27 cellular contexts compared by ENCODE assay signal in the genomic region with DNA sequence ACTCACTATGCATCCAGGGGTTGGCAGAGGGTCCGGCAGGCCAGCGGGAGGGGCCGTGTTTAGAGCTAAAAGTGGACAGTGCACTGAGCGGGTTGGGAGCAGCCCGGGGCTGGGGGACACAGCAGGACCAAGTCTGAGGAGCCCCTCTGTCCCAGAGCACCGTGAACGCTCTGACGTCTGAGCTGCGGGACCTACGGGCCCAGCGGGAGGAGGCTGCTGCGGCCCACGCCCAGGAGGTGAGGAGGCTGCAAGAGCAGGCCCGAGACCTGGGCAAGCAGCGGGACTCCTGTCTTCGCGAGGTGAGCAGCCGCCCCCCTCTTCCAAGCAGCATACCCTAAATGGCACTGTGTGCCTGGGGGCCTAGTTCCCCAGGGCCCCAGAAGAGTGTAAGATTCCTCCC. TPM values are rescaled to one million over a fixed set of nuclear protein-coding genes. Genes with fewer than 3 reads are reported as not detected.
"Had no signal": no experiment of that assay in that cellular context is flagged by ENCODE, and none has a peak within 500 bp of the region (broad histone marks: within the 10 kb centered on the region; RNA-seq: fewer than 3 reads in every experiment).

No MANE protein-coding gene starts in this region.

- H3K27me3 ChIP-seq: stomach, suprapubic skin, testis, thyroid gland, tibial artery, tibial nerve, transverse colon, upper lobe of left lung, upper lobe of right lung, uterus, vagina had no signal

- ATAC-seq: stimulated activated effector memory CD8-positive, alpha-beta T cell treated with anti-CD3 and anti-CD28 coated beads, Interleukin-12 subunit alpha, Interleukin-12 subunit beta, amount 100 ng/mL, for 72 hours; stimulated activated memory B cell treated with anti-CD40 and anti-IgM and Interleukin-4, amounts not matched to agents 10 μg/mL and 1 μg/mL and 100 μg/mL, for 72 hours; stimulated activated naive B cell treated with anti-CD40 and anti-IgM and Interleukin-4, amounts not matched to agents 10 μg/mL and 1 μg/mL and 100 μg/mL, for 72 hours; stimulated activated naive CD8-positive, alpha-beta T cell treated with anti-CD3 and anti-CD28 coated beads, Interleukin-15, amount 100 ng/mL, for 72 hours; stimulated activated naive CD8-positive, alpha-beta T cell treated with anti-CD3 and anti-CD28 coated beads, Interleukin-15, Interleukin-2, amounts not matched to agents 100 U/mL and 50 U/mL, for 24 hours; upper lobe of right lung had no signal

- H3K27ac ChIP-seq: stomach, suprapubic skin, testis, thoracic aorta, thyroid gland, tibial artery, tibial nerve, transverse colon, upper lobe of left lung, upper lobe of right lung, uterus, vagina had no signal

- H3K4me3 ChIP-seq: stomach, suprapubic skin, testis, thoracic aorta, thyroid gland, tibial artery, tibial nerve, transverse colon, upper lobe of left lung, upper lobe of right lung, uterus, vagina had no signal

- DNase-seq: stimulated activated CD4-positive, alpha-beta T cell treated with anti-CD3 and anti-CD28 coated beads, Interleukin-2, amount 100 ng/mL, for 48 hours; stimulated activated CD4-positive, alpha-beta T cell treated with anti-CD3 and anti-CD28 coated beads, Interleukin-4, amount 100 ng/mL, for 1 hour; stimulated activated CD4-positive, alpha-beta T cell treated with anti-CD3 and anti-CD28 coated beads, Interleukin-4, amount 100 ng/mL, for 24 hours; stimulated activated CD4-positive, alpha-beta T cell treated with anti-CD3 and anti-CD28 coated beads, Interleukin-4, amount 100 ng/mL, for 4 hours; stimulated activated CD8-positive, alpha-beta memory T cell treated with anti-CD3 and anti-CD28 coated beads, Interleukin-4, amount 100 ng/mL, for 48 hours; stimulated activated naive B cell treated with anti-CD40 and anti-IgM and Interleukin-4, amounts not matched to agents 10 μg/mL and 1 μg/mL and 100 μg/mL, for 72 hours; stimulated activated naive CD4-positive, alpha-beta T cell; stimulated activated naive CD4-positive, alpha-beta T cell treated with Interleukin-2 at 50 U/mL for 16 hours; stimulated activated naive CD8-positive, alpha-beta T cell treated with anti-CD3 and anti-CD28 coated beads, Interleukin-15, amount 100 ng/mL, for 72 hours; stimulated activated naive CD8-positive, alpha-beta T cell treated with anti-CD3 and anti-CD28 coated beads, Interleukin-15, Interleukin-2, amounts not matched to agents 100 U/mL and 50 U/mL, for 24 hours; stomach; substantia nigra; testis; thyroid gland; tibial artery; transverse colon; upper lobe of right lung; uterus had no signal

- H3K36me3 ChIP-seq: transverse colon, upper lobe of right lung, uterus had no signal

- H3K4me1 ChIP-seq: testis, thyroid gland, upper lobe of right lung, uterus, vagina had no signal

- H3K9me3 ChIP-seq: stomach, suprapubic skin, testis, thoracic aorta, thyroid gland, tibial artery, tibial nerve, transverse colon, upper lobe of left lung, upper lobe of right lung, uterus, vagina had no signal

RNA-seq across cellular contexts. Expression of a gene that starts 58.8 kb away (rescaled TPM):
- polyA plus RNA-seq: stomach, thymus, urinary bladder had no signal
